Comparison of ENCODE assay signal across 24 cellular contexts in genomic region chr1:85830837-85831236, GRCh38.
A peak's percentile ranks its signal among the peaks of the same experiment; 100 is the strongest.
DNase-seq lines count a peak whose midpoint lies in the region; ATAC-seq and TF ChIP-seq lines count a peak whose summit lies in the region.
"Had no signal": no experiment of that assay in that cellular context is flagged by ENCODE, and none has a peak within 500 bp of the region (broad histone marks: within the 10 kb centered on the region; RNA-seq: fewer than 3 reads in every experiment).

No MANE protein-coding gene starts in this region.

- no peak overlapping the region for H3K4me2 ChIP-seq in mesenchymal stem cell (ENCODE audit: low read length, poor library complexity, severe bottlenecking)
- H3K4me2 ChIP-seq: BLaER1, GM23338, SK-N-SH had no signal

- no peak overlapping the region for H2AFZ ChIP-seq in mesenchymal stem cell (ENCODE audit: low read depth, low read length)
- H2AFZ ChIP-seq: GM23338 had no signal

- no peak overlapping the region for H2BK12ac ChIP-seq in mesenchymal stem cell (ENCODE audit: low read length in 2 of 2)

- H4K8ac ChIP-seq in mesenchymal stem cell (ENCODE audit: low read length) = no peak overlapping the region

- TF ChIP-seq CTCF in LNCaP clone FGC (IDR thresholded peaks at IDR 0.05; ENCODE audit: control insufficient read depth, extremely low read depth, insufficient read depth) = no peak

- H2AK5ac ChIP-seq in mesenchymal stem cell (ENCODE audit: low read length, severe bottlenecking) = no peak overlapping the region

- H2BK15ac ChIP-seq in mesenchymal stem cell (ENCODE audit: low read depth, poor library complexity, severe bottlenecking) = no peak overlapping the region

- no peaks in the 10 kb centered on the region for H3K9me3 ChIP-seq in mesenchymal stem cell (ENCODE audit: control insufficient read depth, low read length)
- H3K9me3 ChIP-seq: BLaER1, Peyer's patch, SK-N-SH had no signal

- H3K36me3 ChIP-seq in mesenchymal stem cell (ENCODE audit: control insufficient read depth in 1 of 2, insufficient read depth in 2 of 2, low read depth in 1 of 2, low read length in 2 of 2) = no peaks in the 10 kb centered on the region
- H3K36me3 ChIP-seq: BLaER1, Peyer's patch had no signal

- no peaks in the 10 kb centered on the region for H3K79me1 ChIP-seq in mesenchymal stem cell (replicated peaks; ENCODE audit: low read length, poor library complexity, severe bottlenecking)

- DNase-seq in DMS53 (lab: John Stamatoyannopoulos, UW) (peak; percentile 51), LNCaP clone FGC (ENCODE audit: low read depth) (no peak), NOMO-1 treated with dmso at 0.1 percent for 144 hours (lab: John Stamatoyannopoulos, UW; ENCODE audit: unreplicated experiment) (peak; percentile 0), mesenchymal stem cell (peak; percentile 66), AG20443 (ENCODE audit: low spot score) (no peak), NCI-H345 treated with DMSO at 0.1 percent for 48 hours (lab: John Stamatoyannopoulos, UW; ENCODE audit: unreplicated experiment) (no peak)
- DNase-seq: ACHN; CD4-positive, CD25-positive, alpha-beta regulatory T cell; DMS153; HCEC 1CT; NCI-H1048; NCI-H1417; NCI-H1694; NCI-H2081; NCI-H226; NCI-H524 treated with DMSO at 0.1 percent for 48 hours; NCI-H774; Peyer's patch; SK-N-SH; SW 1271; T-helper 9 cell had no signal

- H3K9ac ChIP-seq in mesenchymal stem cell (ENCODE audit: low read length) = no peak overlapping the region
- H3K9ac ChIP-seq: BLaER1, SK-N-SH had no signal

- no peak overlapping the region for H3K18ac ChIP-seq in mesenchymal stem cell (ENCODE audit: low read depth in 1 of 2, low read length in 2 of 2)

- H3K4me3 ChIP-seq in LNCaP clone FGC (ENCODE audit: low read depth, low read length) (0 out of 2 replicates have a peak overlapping the region, but pooled peaks have one; percentile 21), mesenchymal stem cell (ENCODE audit: insufficient read depth in 1 of 2, low read depth in 1 of 2, low read length in 2 of 2) (no peak overlapping the region)
- H3K4me3 ChIP-seq: BLaER1, GM23338, Peyer's patch had no signal

- H2BK120ac ChIP-seq in mesenchymal stem cell (ENCODE audit: low read depth, low read length) = no peak overlapping the region

- WGBS in mesenchymal stem cell = 78% methylated on average over 3 of the region's 8 CpGs

- H3K4ac ChIP-seq in mesenchymal stem cell (ENCODE audit: low read depth in 1 of 2, low read length in 2 of 2) = no peak overlapping the region

- no peak overlapping the region for H3K14ac ChIP-seq in mesenchymal stem cell (ENCODE audit: low read length in 2 of 2)

- no peak for ATAC-seq in GM18861 (IDR thresholded peaks at IDR 0.05; ENCODE audit: unreplicated experiment)
- ATAC-seq: GM23338 had no signal

- H3K4me1 ChIP-seq in mesenchymal stem cell (ENCODE audit: control insufficient read depth, insufficient read depth, low read depth, low read length) = no peaks in the 10 kb centered on the region
- H3K4me1 ChIP-seq: BLaER1, Peyer's patch had no signal

- H3K27ac ChIP-seq in mesenchymal stem cell (ENCODE audit: low read length, poor library complexity, severe bottlenecking) = no peak overlapping the region
- H3K27ac ChIP-seq: BLaER1, Peyer's patch had no signal

- no peak overlapping the region for H4K91ac ChIP-seq in mesenchymal stem cell (ENCODE audit: low read length)

- no peak overlapping the region for H3K23ac ChIP-seq in mesenchymal stem cell (ENCODE audit: low read length in 2 of 2)

- no peak overlapping the region for H2BK5ac ChIP-seq in mesenchymal stem cell (ENCODE audit: low read depth, low read length, poor library complexity, severe bottlenecking)

- no peaks in the 10 kb centered on the region for H3K27me3 ChIP-seq in mesenchymal stem cell (ENCODE audit: control insufficient read depth in 1 of 2, insufficient read depth in 1 of 2, low read length in 2 of 2)
- H3K27me3 ChIP-seq: BLaER1, Peyer's patch had no signal

Comparison
In these comparisons a context has a peak if more than half of its experiments do, and no peak if none do; other contexts are left out.
1. DNase-seq: peak in DMS53 (single experiment), NOMO-1 treated with dmso at 0.1 percent for 144 hours (single experiment) and mesenchymal stem cell (single experiment); none in LNCaP clone FGC (single experiment), AG20443 (single experiment) and NCI-H345 treated with DMSO at 0.1 percent for 48 hours (single experiment).